Comparison of ENCODE assay signal across 9 cellular contexts in the genomic region with DNA sequence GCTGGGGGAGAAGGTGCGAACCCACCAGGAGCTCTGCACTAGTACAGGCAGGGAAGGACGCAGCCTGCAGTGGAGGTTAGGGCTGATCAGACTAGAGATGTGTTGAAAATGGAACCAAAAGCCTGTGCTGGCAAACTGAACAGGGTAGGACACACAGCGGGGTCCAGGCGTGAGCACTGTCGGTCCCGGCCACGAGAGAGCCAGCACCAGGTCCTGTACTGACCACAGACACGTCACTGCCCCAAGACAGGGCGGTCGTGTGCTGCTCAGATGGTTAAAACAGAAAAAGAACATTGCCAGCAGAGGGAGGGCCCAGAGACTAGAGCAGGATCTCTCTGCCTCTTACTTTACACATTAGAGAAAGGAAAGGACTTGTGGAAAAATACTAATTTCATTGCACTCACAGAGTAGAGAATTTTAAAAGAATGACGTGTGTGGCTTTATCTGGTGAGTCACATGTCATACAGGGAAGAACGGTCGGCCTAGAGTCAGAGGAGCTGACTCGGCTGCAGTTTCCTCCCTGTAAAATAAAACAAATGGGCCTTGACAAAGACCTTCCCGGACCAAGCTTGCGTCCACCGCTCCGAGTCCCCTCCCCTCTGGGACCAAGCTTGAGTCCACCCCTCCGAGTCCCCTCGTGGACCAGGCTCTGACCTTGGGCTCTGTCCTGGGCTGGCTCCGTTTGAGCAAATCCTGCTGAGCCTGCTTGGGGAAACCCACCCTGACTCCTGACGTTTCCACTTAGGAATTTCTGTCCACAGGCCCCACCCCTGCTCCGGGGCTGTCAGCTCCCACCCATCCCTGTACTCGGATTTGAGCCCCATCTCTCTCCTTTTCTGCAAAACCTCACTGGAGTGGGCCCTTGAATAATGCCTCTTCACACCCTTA. TPM values are rescaled to one million over a fixed set of nuclear protein-coding genes. Genes with fewer than 3 reads are reported as not detected.
DNase-seq lines count a peak whose midpoint lies in the region; ATAC-seq, FAIRE-seq and TF ChIP-seq lines count a peak whose summit lies in the region.
"Had no signal": no experiment of that assay in that cellular context is flagged by ENCODE, and none has a peak within 500 bp of the region (broad histone marks: within the 10 kb centered on the region; RNA-seq: fewer than 3 reads in every experiment).

No MANE protein-coding gene starts in this region.

- H3K27ac ChIP-seq in keratinocyte (ENCODE audit: control insufficient read depth, insufficient read depth, low read length), result peak overlapping the region; percentile 98
- peak overlapping the region; percentile 100 for H3K27ac ChIP-seq in smooth muscle cell (ENCODE audit: low read depth)

- H3K36me3 ChIP-seq in keratinocyte (ENCODE audit: control insufficient read depth in 2 of 2, extremely low read depth in 1 of 2, insufficient read depth in 2 of 2, low read length in 2 of 2), result peaks cover 0 to 2% of the 10 kb centered on the region in 2 experiments
- H3K36me3 ChIP-seq in smooth muscle cell (ENCODE audit: low read depth), result no peaks in the 10 kb centered on the region

- H3K27me3 ChIP-seq in keratinocyte (ENCODE audit: control insufficient read depth, extremely low read depth, insufficient read depth, low read length), result no peaks in the 10 kb centered on the region
- H3K27me3 ChIP-seq in smooth muscle cell (ENCODE audit: low read depth), result no peaks in the 10 kb centered on the region

- CTCF ChIA-PET in activated CD4-positive, alpha-beta memory T cell treated with anti-CD3 and anti-CD28 coated beads for 36 hours (lab: Charles Lee), result no interaction called here

- peak; percentile 78 for DNase-seq in GM04504 (ENCODE audit: low read depth)
- DNase-seq in Kasumi-1 (lab: John Stamatoyannopoulos, UW), result peak; percentile 53 to 68
- peak; percentile 26 for DNase-seq in keratinocyte (ENCODE audit: low read depth, low spot score)
- DNase-seq in smooth muscle cell (lab: John Stamatoyannopoulos, UW; ENCODE audit: unreplicated experiment), result peak; percentile 48
- no peak for DNase-seq in activated CD4-positive, alpha-beta memory T cell treated with anti-CD3 and anti-CD28 coated beads for 36 hours
- DNase-seq in HuH-7 (ENCODE audit: low spot score), result no peak

- no peaks in the 10 kb centered on the region for H3K36me3 Mint-ChIP-seq in brain
- peaks cover 7% of the 10 kb centered on the region for H3K36me3 Mint-ChIP-seq in activated CD4-positive, alpha-beta memory T cell treated with anti-CD3 and anti-CD28 coated beads for 36 hours

- dilution Hi-C loops in keratinocyte (cut with MboI; ENCODE audit: extremely low pct_ligation_motif_present, low sequenced_read_pairs), result no loop called here

- peak overlapping the region in 1 of 5 experiments; percentile 13 for H3K4me3 Mint-ChIP-seq in brain
- H3K4me3 Mint-ChIP-seq in activated CD4-positive, alpha-beta memory T cell treated with anti-CD3 and anti-CD28 coated beads for 36 hours, result no peak overlapping the region

- H3F3A ChIP-seq in smooth muscle cell (ENCODE audit: low read depth), result peaks cover 10% of the 10 kb centered on the region

- H3K4me1 Mint-ChIP-seq in brain, result no peaks in the 10 kb centered on the region
- no peaks in the 10 kb centered on the region for H3K4me1 Mint-ChIP-seq in activated CD4-positive, alpha-beta memory T cell treated with anti-CD3 and anti-CD28 coated beads for 36 hours (ENCODE audit: low read depth)

- no peaks in the 10 kb centered on the region for H3K9me3 Mint-ChIP-seq in brain
- H3K9me3 Mint-ChIP-seq in activated CD4-positive, alpha-beta memory T cell treated with anti-CD3 and anti-CD28 coated beads for 36 hours, result no peaks in the 10 kb centered on the region

- peaks cover 27% of the 10 kb centered on the region for H3K4me1 ChIP-seq in keratinocyte (ENCODE audit: control insufficient read depth, extremely low read depth, insufficient read depth, low read length)
- H3K4me1 ChIP-seq in smooth muscle cell (ENCODE audit: low read depth), result peaks cover 6% of the 10 kb centered on the region

- peak overlapping the region; percentile 19 to 74 (median 34) for H3K27ac Mint-ChIP-seq in brain
- no peak overlapping the region for H3K27ac Mint-ChIP-seq in activated CD4-positive, alpha-beta memory T cell treated with anti-CD3 and anti-CD28 coated beads for 36 hours

- H2AFZ ChIP-seq in keratinocyte (ENCODE audit: control insufficient read depth, low read length) (peak overlapping the region; percentile 95), smooth muscle cell (ENCODE audit: low read depth) (peak overlapping the region; percentile 45)

- H3K4me3 ChIP-seq in keratinocyte (ENCODE audit: control insufficient read depth in 2 of 3, extremely low read depth in 1 of 3, insufficient read depth in 2 of 3, low read depth in 1 of 3, low read length in 3 of 3), result peak overlapping the region in 2 of 3 experiments; percentile 58 to 67
- peak overlapping the region; percentile 44 for H3K4me3 ChIP-seq in smooth muscle cell

- WGBS in smooth muscle cell (ENCODE audit: low lambda C conversion rate), result 12% methylated on average over 24 of the region's 24 CpGs

- TF ChIP-seq CTCF in brain (conservative IDR thresholded peaks at IDR 0.05), result no peak
- TF ChIP-seq CTCF in keratinocyte (optimal IDR thresholded peaks at IDR 0.05 in 1 of 3, IDR thresholded peaks at IDR 0.05 in 1 of 3, conservative IDR thresholded peaks at IDR 0.05 in 1 of 3; ENCODE audit: extremely low read depth in 1 of 3, insufficient read depth in 2 of 3, low read length in 3 of 3), result peak in 1 of 3 experiments; percentile 21
- peak; percentile 23 for TF ChIP-seq CTCF in smooth muscle cell (IDR thresholded peaks at IDR 0.05; ENCODE audit: borderline replicate concordance, insufficient read depth, poor library complexity, severe bottlenecking)

- H3K4me2 ChIP-seq in keratinocyte (ENCODE audit: control insufficient read depth, extremely low read depth, insufficient read depth, low read depth, low read length), result peak overlapping the region; percentile 96
- H3K4me2 ChIP-seq in smooth muscle cell, result peak overlapping the region; percentile 85

- ATAC-seq in GM19324 (IDR thresholded peaks at IDR 0.05; ENCODE audit: low FRiP score, unreplicated experiment), result no peak

- no peaks in the 10 kb centered on the region for H3K79me2 ChIP-seq in keratinocyte (ENCODE audit: control insufficient read depth, insufficient read depth, low read length)
- no peaks in the 10 kb centered on the region for H3K79me2 ChIP-seq in smooth muscle cell (ENCODE audit: low read depth)

- peak; percentile 58 for FAIRE-seq in keratinocyte (lab: Jason Lieb, UNC)

- H3K9me1 ChIP-seq in keratinocyte (ENCODE audit: control insufficient read depth, extremely low read depth, insufficient read depth, low read length), result no peaks in the 10 kb centered on the region

- H3K9ac ChIP-seq in keratinocyte (ENCODE audit: control insufficient read depth, extremely low read depth, insufficient read depth, low read length) (peak overlapping the region; percentile 91), smooth muscle cell (ENCODE audit: low read depth) (peak overlapping the region; percentile 98)

- no peaks in the 10 kb centered on the region for H3K27me3 Mint-ChIP-seq in brain
- H3K27me3 Mint-ChIP-seq in activated CD4-positive, alpha-beta memory T cell treated with anti-CD3 and anti-CD28 coated beads for 36 hours, result no peaks in the 10 kb centered on the region

- H3K9me3 ChIP-seq in keratinocyte (ENCODE audit: control insufficient read depth, low read depth, low read length) (no peaks in the 10 kb centered on the region), smooth muscle cell (replicated peaks; ENCODE audit: low read depth) (no peaks in the 10 kb centered on the region)

- no peaks in the 10 kb centered on the region for H4K20me1 ChIP-seq in keratinocyte (ENCODE audit: control insufficient read depth, extremely low read depth, insufficient read depth, low read length)
- no peaks in the 10 kb centered on the region for H4K20me1 ChIP-seq in smooth muscle cell (ENCODE audit: low read depth)

- POLR2A ChIA-PET in activated CD4-positive, alpha-beta memory T cell treated with anti-CD3 and anti-CD28 coated beads for 36 hours (lab: Charles Lee), result no interaction called here

- intact Hi-C loops in activated CD4-positive, alpha-beta memory T cell treated with anti-CD3 and anti-CD28 coated beads for 36 hours (cut with micrococcal nuclease), result no loop called here

RNA-seq across cellular contexts. Expression of gene ADI1, which starts 16.7 kb away (rescaled TPM):
- polyA plus RNA-seq in brain (ENCODE audit: insufficient read depth, low read depth, low replicate concordance) (50.4 TPM), keratinocyte (29.0 to 47.4 TPM (median 38.5 TPM) in 3 replicates), smooth muscle cell (30.9 and 35.0 TPM in 2 replicates)
- polyA plus RNA-seq in keratinocyte (2011; ENCODE audit: low read depth), result 16.0 TPM
- 40.7 and 54.0 TPM in 2 replicates for polyA plus RNA-seq in keratinocyte (2011; cell fraction: cytosol; rRNA removed)
- 33.8 and 36.7 TPM in 2 replicates for polyA plus RNA-seq in keratinocyte (2011; cell fraction: nucleus; rRNA removed)
- polyA plus RNA-seq in keratinocyte (2012; ENCODE audit: low replicate concordance), result 34.7 and 40.1 TPM in 2 replicates
- polyA minus RNA-seq in keratinocyte, result 9.5 to 22.1 TPM (median 19.0 TPM) in 3 replicates
- 30.3 TPM for polyA minus RNA-seq in keratinocyte (2011; cell fraction: cytosol; rRNA and poly(A)+ RNA removed)
- polyA minus RNA-seq in keratinocyte (2011; cell fraction: nucleus; rRNA and poly(A)+ RNA removed), result 6.9 and 9.8 TPM in 2 replicates
- total RNA-seq in smooth muscle cell, result 19.0 and 27.3 TPM in 2 replicates
- total RNA-seq in activated CD4-positive, alpha-beta memory T cell treated with anti-CD3 and anti-CD28 coated beads for 36 hours, result 10 to 100 TPM; 36.0 to 36.4 TPM

RNA-seq across cellular contexts. Expression of gene RNASEH1, which starts 22.1 kb away (rescaled TPM):
- polyA plus RNA-seq in brain (ENCODE audit: insufficient read depth, low read depth, low replicate concordance) (15.4 TPM), keratinocyte (11.2 to 17.3 TPM (median 15.3 TPM) in 3 replicates), smooth muscle cell (32.7 and 39.2 TPM in 2 replicates)
- 26.6 TPM for polyA plus RNA-seq in keratinocyte (2011; ENCODE audit: low read depth)
- 12.4 and 14.9 TPM in 2 replicates for polyA plus RNA-seq in keratinocyte (2011; cell fraction: cytosol; rRNA removed)
- 11.3 and 13.1 TPM in 2 replicates for polyA plus RNA-seq in keratinocyte (2011; cell fraction: nucleus; rRNA removed)
- polyA plus RNA-seq in keratinocyte (2012; ENCODE audit: low replicate concordance), result 12.2 and 27.7 TPM in 2 replicates
- 5.5 to 8.0 TPM (median 7.6 TPM) in 3 replicates for polyA minus RNA-seq in keratinocyte
- 18.0 TPM for polyA minus RNA-seq in keratinocyte (2011; cell fraction: cytosol; rRNA and poly(A)+ RNA removed)
- 5.0 and 6.7 TPM in 2 replicates for polyA minus RNA-seq in keratinocyte (2011; cell fraction: nucleus; rRNA and poly(A)+ RNA removed)
- total RNA-seq in smooth muscle cell, result 18.3 and 22.0 TPM in 2 replicates
- 10 to 100 TPM; 23.6 to 24.8 TPM for total RNA-seq in activated CD4-positive, alpha-beta memory T cell treated with anti-CD3 and anti-CD28 coated beads for 36 hours

RNA-seq across cellular contexts. Expression of gene RPS7, which starts 39.0 kb away (rescaled TPM):
- 1,586 TPM for polyA plus RNA-seq in brain (ENCODE audit: insufficient read depth, low read depth, low replicate concordance)
- polyA plus RNA-seq in keratinocyte, result 1,344 to 1,663 TPM (median 1,410 TPM) in 3 replicates
- polyA plus RNA-seq in keratinocyte (2011; ENCODE audit: low read depth), result 2,676 TPM
- polyA plus RNA-seq in keratinocyte (2011; cell fraction: cytosol; rRNA removed), result 1,277 and 1,596 TPM in 2 replicates
- polyA plus RNA-seq in keratinocyte (2011; cell fraction: nucleus; rRNA removed), result 448 and 562 TPM in 2 replicates
- polyA plus RNA-seq in keratinocyte (2012; ENCODE audit: low replicate concordance), result 1,543 and 1,827 TPM in 2 replicates
- 206 to 287 TPM (median 219 TPM) in 3 replicates for polyA minus RNA-seq in keratinocyte
- polyA minus RNA-seq in keratinocyte (2011; cell fraction: cytosol; rRNA and poly(A)+ RNA removed), result 708 TPM
- 96.9 and 117 TPM in 2 replicates for polyA minus RNA-seq in keratinocyte (2011; cell fraction: nucleus; rRNA and poly(A)+ RNA removed)
- 2,961 and 3,073 TPM in 2 replicates for total RNA-seq in smooth muscle cell
- 458 and 471 TPM in 2 replicates for polyA plus RNA-seq in smooth muscle cell
- total RNA-seq in activated CD4-positive, alpha-beta memory T cell treated with anti-CD3 and anti-CD28 coated beads for 36 hours, result 1,000 to 10,000 TPM; 1,694 to 1,737 TPM

RNA-seq across cellular contexts. Expression of gene COLEC11, which starts 58.9 kb away (rescaled TPM):
- polyA plus RNA-seq in brain (ENCODE audit: insufficient read depth, low read depth, low replicate concordance) (3.8 TPM), keratinocyte (not detected in 3 replicates), smooth muscle cell (24.0 and 30.8 TPM in 2 replicates)
- not detected for polyA plus RNA-seq in keratinocyte (2011; ENCODE audit: low read depth)
- polyA plus RNA-seq in keratinocyte (2011; cell fraction: cytosol; rRNA removed), result not detected in 2 replicates
- polyA plus RNA-seq in keratinocyte (2011; cell fraction: nucleus; rRNA removed), result not detected in 2 replicates
- polyA plus RNA-seq in keratinocyte (2012; ENCODE audit: low replicate concordance), result 0.58 TPM in 1 of 2 replicates, not detected in the other
- not detected in 3 replicates for polyA minus RNA-seq in keratinocyte
- polyA minus RNA-seq in keratinocyte (2011; cell fraction: cytosol; rRNA and poly(A)+ RNA removed), result not detected
- polyA minus RNA-seq in keratinocyte (2011; cell fraction: nucleus; rRNA and poly(A)+ RNA removed), result not detected in 2 replicates
- total RNA-seq in smooth muscle cell, result 18.1 and 24.9 TPM in 2 replicates
- total RNA-seq in activated CD4-positive, alpha-beta memory T cell treated with anti-CD3 and anti-CD28 coated beads for 36 hours, result under 1 TPM in 1 of 2 experiments, not detected in 1; 0.31 TPM
- total RNA-seq: T-helper 1 cell treated with Interleukin-12 subunit alpha and Interleukin-12 subunit beta and Interleukin-4 antibody, amounts not matched to agents 30 ng/mL and 1 ng/mL, for 36 hours had no signal

Comparison
In these comparisons a context has a peak if more than half of its experiments do, and no peak if none do; other contexts are left out.
1. DNase-seq: peak in GM04504 (single experiment), Kasumi-1 (2 of 2), keratinocyte (single experiment) and smooth muscle cell (single experiment); none in activated CD4-positive, alpha-beta memory T cell treated with anti-CD3 and anti-CD28 coated beads for 36 hours (single experiment) and HuH-7 (single experiment).